ENCODE assay signal across 10 cellular contexts in genomic region chr2:29223851-29224692, GRCh38.
DNase-seq lines count a peak whose midpoint lies in the region; ATAC-seq, FAIRE-seq and TF ChIP-seq lines count a peak whose summit lies in the region.
"Had no signal": no experiment of that assay in that cellular context is flagged by ENCODE, and none has a peak within 500 bp of the region (broad histone marks: within the 10 kb centered on the region; RNA-seq: fewer than 3 reads in every experiment).

No MANE protein-coding gene starts in this region.

- H3K9me3 Mint-ChIP-seq in astrocyte (ENCODE audit: unreplicated experiment): peaks cover 7% of the 10 kb centered on the region
- H3K9me3 Mint-ChIP-seq: activated T-helper 1 cell treated with anti-CD3 and anti-CD28 coated beads, Interleukin-12 subunit alpha, Interleukin-12 subunit beta, Interleukin-2, Interleukin-4 antibody, amounts not matched to agents 30 ng/mL and 10 ng/mL and 1 ng/mL, durations not matched to agents 14 hours and 24 hours and 36 hours had no signal

- FAIRE-seq in astrocyte (lab: Jason Lieb, UNC): no peak

- no peak overlapping the region for H3K27ac ChIP-seq in astrocyte (ENCODE audit: low read depth, low read length)
- no peak overlapping the region for H3K27ac ChIP-seq in upper lobe of right lung

- H3K4me2 ChIP-seq in astrocyte (ENCODE audit: low read length): peak overlapping the region; percentile 36

- H3K4me3 Mint-ChIP-seq in astrocyte (ENCODE audit: unreplicated experiment): no peak overlapping the region
- H3K4me3 Mint-ChIP-seq: activated T-helper 1 cell treated with anti-CD3 and anti-CD28 coated beads, Interleukin-12 subunit alpha, Interleukin-12 subunit beta, Interleukin-2, Interleukin-4 antibody, amounts not matched to agents 30 ng/mL and 10 ng/mL and 1 ng/mL, durations not matched to agents 14 hours and 24 hours and 36 hours had no signal

- no peak overlapping the region for H3K9ac ChIP-seq in astrocyte (ENCODE audit: low read length)

- H3K4me1 ChIP-seq in astrocyte (ENCODE audit: insufficient read depth, low read length) (peaks cover 3% of the 10 kb centered on the region), upper lobe of right lung (peaks cover 9% of the 10 kb centered on the region)

- H3K27me3 ChIP-seq in astrocyte (ENCODE audit: insufficient read depth, low read length) (peaks cover 10% of the 10 kb centered on the region), upper lobe of right lung (no peaks in the 10 kb centered on the region)

- no peak overlapping the region for H2AFZ ChIP-seq in astrocyte (ENCODE audit: low read depth, low read length)

- DNase-seq in NCI-H2171 treated with DMSO at 0.1 percent for 48 hours (lab: John Stamatoyannopoulos, UW) (peak; percentile 54), NCI-H2171 (lab: John Stamatoyannopoulos, UW) (no peak), astrocyte (ENCODE audit: low read depth) (peak; percentile 69), iris pigment epithelial cell (ENCODE audit: low read depth) (peak; percentile 87), upper lobe of right lung (peak; percentile 67), dedifferentiated amniotic fluid mesenchymal stem cell (ENCODE audit: extremely low spot score) (no peak), NCI-H510A treated with DMSO at 0.1 percent for 48 hours (lab: John Stamatoyannopoulos, UW) (no peak)
- DNase-seq: SHP77 had no signal

- H3K4me3 ChIP-seq in astrocyte (ENCODE audit: insufficient read depth, low read depth, low read length) (no peak overlapping the region), upper lobe of right lung (no peak overlapping the region)

- no peaks in the 10 kb centered on the region for H3K36me3 Mint-ChIP-seq in astrocyte (ENCODE audit: low read depth, unreplicated experiment)

- no peaks in the 10 kb centered on the region for H3K79me2 ChIP-seq in astrocyte (ENCODE audit: insufficient read depth, low read length)

- intact Hi-C loops in upper lobe of right lung (cut with DNase I): no loop called here

- no peak overlapping the region for H3K27ac Mint-ChIP-seq in astrocyte (ENCODE audit: unreplicated experiment)
- H3K27ac Mint-ChIP-seq: activated T-helper 1 cell treated with anti-CD3 and anti-CD28 coated beads, Interleukin-12 subunit alpha, Interleukin-12 subunit beta, Interleukin-2, Interleukin-4 antibody, amounts not matched to agents 30 ng/mL and 10 ng/mL and 1 ng/mL, durations not matched to agents 14 hours and 24 hours and 36 hours had no signal

- no peaks in the 10 kb centered on the region for H4K20me1 ChIP-seq in astrocyte (ENCODE audit: insufficient read depth, low read length)

- H3K4me1 Mint-ChIP-seq in astrocyte (ENCODE audit: low read depth, unreplicated experiment): peaks cover 34% of the 10 kb centered on the region

- TF ChIP-seq CTCF in astrocyte (IDR thresholded peaks at IDR 0.05; ENCODE audit: insufficient read depth, low read depth, low read length): no peak
- no peak for TF ChIP-seq CTCF in upper lobe of right lung (IDR thresholded peaks at IDR 0.05)

- ATAC-seq in upper lobe of right lung (peak; percentile 83), HG02938 (IDR thresholded peaks at IDR 0.05; ENCODE audit: unreplicated experiment) (no peak)

- H3K9me3 ChIP-seq in astrocyte (ENCODE audit: insufficient read depth, low read depth, low read length) (no peaks in the 10 kb centered on the region), upper lobe of right lung (no peaks in the 10 kb centered on the region)

- no peaks in the 10 kb centered on the region for H3K36me3 ChIP-seq in astrocyte (ENCODE audit: insufficient read depth, low read length)
- no peaks in the 10 kb centered on the region for H3K36me3 ChIP-seq in upper lobe of right lung

- peaks cover 62% of the 10 kb centered on the region for H3K27me3 Mint-ChIP-seq in astrocyte (ENCODE audit: low read depth, unreplicated experiment)

Comparison
In these comparisons a context has a peak if more than half of its experiments do, and no peak if none do; other contexts are left out.
1. DNase-seq: peak in NCI-H2171 treated with DMSO at 0.1 percent for 48 hours (single experiment), astrocyte (single experiment), iris pigment epithelial cell (single experiment) and upper lobe of right lung (single experiment); none in NCI-H2171 (single experiment), dedifferentiated amniotic fluid mesenchymal stem cell (single experiment) and NCI-H510A treated with DMSO at 0.1 percent for 48 hours (single experiment).